In the genomic region with DNA sequence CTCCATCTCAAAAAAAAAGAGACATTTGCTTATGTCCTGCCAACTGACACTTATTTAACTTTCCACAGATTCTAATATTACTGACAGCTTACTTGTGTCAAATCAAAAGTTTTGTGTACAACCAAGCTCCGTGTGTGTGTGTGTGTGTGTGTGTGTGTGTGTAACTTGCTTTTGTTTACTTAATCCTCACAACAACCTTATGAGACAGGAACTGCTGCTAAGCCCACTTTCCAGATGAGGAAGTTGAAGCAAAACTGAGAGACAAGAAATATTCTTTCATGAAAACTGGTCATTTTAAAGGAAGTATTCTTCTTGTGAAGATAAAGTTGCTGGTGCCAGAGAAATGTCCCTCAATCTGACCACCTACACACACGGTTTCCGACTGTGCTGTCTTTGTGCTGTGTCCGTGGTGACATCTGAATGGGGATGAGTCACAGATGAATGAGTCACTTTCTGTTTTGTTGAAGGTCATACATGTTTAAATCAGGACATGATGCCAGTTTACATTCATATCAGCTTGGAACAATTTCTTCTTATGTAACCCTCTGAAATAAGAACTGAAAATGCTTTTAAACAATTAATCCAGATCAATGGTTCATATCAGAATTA, we compare ENCODE assay signal across 8 cellular contexts.
DNase-seq lines count a peak whose midpoint lies in the region; ATAC-seq and TF ChIP-seq lines count a peak whose summit lies in the region.

No MANE protein-coding gene starts in this region.

- H3K4me3 ChIP-seq in foreskin fibroblast (ENCODE audit: low read depth in 1 of 2, low read length in 2 of 2) (no peak overlapping the region), vagina (no peak overlapping the region), mucosa of descending colon (no peak overlapping the region)

- ATAC-seq in mucosa of descending colon, result no peak

- intact Hi-C loops in vagina (cut with DNase I) (no loop called here), mucosa of descending colon (cut with DNase I, micrococcal nuclease) (no loop called here)

- DNase-seq in AG20443 (ENCODE audit: low spot score) (peak; percentile 28), GM20000 (ENCODE audit: low spot score) (peak; percentile 52), NOMO-1 (lab: John Stamatoyannopoulos, UW; ENCODE audit: unreplicated experiment in 2 of 2) (peak; percentile 24 to 69), foreskin fibroblast (peak; percentile 3 to 8), vagina (ENCODE audit: extremely low spot score in 2 of 2) (no peak), cerebellar nuclear complex (lab: John Stamatoyannopoulos, UW) (no peak), mucosa of descending colon (no peak), NCI-H1417 treated with DMSO at 0.1 percent for 48 hours (lab: John Stamatoyannopoulos, UW) (no peak)

- H3K4me1 ChIP-seq in vagina, result no peaks in the 10 kb centered on the region
- H3K4me1 ChIP-seq in mucosa of descending colon (ENCODE audit: low read depth), result no peaks in the 10 kb centered on the region

- TF ChIP-seq CTCF in GM20000 (IDR thresholded peaks at IDR 0.05; ENCODE audit: extremely low read depth, missing control alignments), result no peak
- no peak for TF ChIP-seq CTCF in foreskin fibroblast (IDR thresholded peaks at IDR 0.05; ENCODE audit: low read depth, low read length)
- TF ChIP-seq CTCF in vagina (IDR thresholded peaks at IDR 0.05), result no peak
- no peak for TF ChIP-seq CTCF in mucosa of descending colon (IDR thresholded peaks at IDR 0.05)

- TF ChIP-seq POLR2A in vagina (IDR thresholded peaks at IDR 0.05), result no peak

- no peak overlapping the region for H3K27ac ChIP-seq in vagina

- no peaks in the 10 kb centered on the region for H3K9me3 ChIP-seq in vagina
- H3K9me3 ChIP-seq in mucosa of descending colon, result no peaks in the 10 kb centered on the region

- H3K36me3 ChIP-seq in vagina (no peaks in the 10 kb centered on the region), mucosa of descending colon (ENCODE audit: low read depth) (no peaks in the 10 kb centered on the region)

- no peaks in the 10 kb centered on the region for H3K27me3 ChIP-seq in vagina

Comparison
In these comparisons a context has a peak if more than half of its experiments do, and no peak if none do; other contexts are left out.
1. DNase-seq: peak in AG20443 (single experiment), GM20000 (single experiment), NOMO-1 (2 of 2) and foreskin fibroblast (2 of 2); none in vagina (0 of 2), cerebellar nuclear complex (0 of 2), mucosa of descending colon (0 of 3) and NCI-H1417 treated with DMSO at 0.1 percent for 48 hours (single experiment).